8 cellular contexts compared by ENCODE assay signal in genomic region chr2:234981197-234982095, GRCh38. TPM values are rescaled to one million over a fixed set of nuclear protein-coding genes. Genes with fewer than 3 reads are reported as not detected.
DNase-seq lines count a peak whose midpoint lies in the region; ATAC-seq, FAIRE-seq and TF ChIP-seq lines count a peak whose summit lies in the region.

No MANE protein-coding gene starts in this region.

- in situ Hi-C loops in HAP-1 (cut with MboI; ENCODE audit: low sequenced_read_pairs), result no loop called here

- CTCF ChIA-PET in HEK293 (lab: Yijun Ruan, JAX), result interaction anchor here (0.6 to 1.4 kb wide), 3 partner anchors 46 to 292 kb away, joined by 3 to 7 read pairs (median 3); no protein-coding TSS in a partner anchor

- no peak for FAIRE-seq in small intestine (lab: Jason Lieb, UNC)
- FAIRE-seq in GM12892 (lab: Jason Lieb, UNC), result no peak

- DNase-seq in adipocyte (ENCODE audit: low read depth) (peak; percentile 97), hepatocyte (ENCODE audit: low spot score) (peak; percentile 87), small intestine (peak; percentile 68), GM12892 (ENCODE audit: insufficient read length) (no peak), HAP-1 (ENCODE audit: low spot score in 2 of 2) (no peak)

- H3K27me3 ChIP-seq in adipocyte (replicated peaks; ENCODE audit: control insufficient read depth, insufficient read depth, low read length) (no peaks in the 10 kb centered on the region), hepatocyte (no peaks in the 10 kb centered on the region), small intestine (ENCODE audit: control insufficient read depth in 2 of 2, insufficient read depth in 2 of 2, low read length in 2 of 2) (no peaks in the 10 kb centered on the region), HAP-1 (ENCODE audit: low read depth) (no peaks in the 10 kb centered on the region)

- peaks cover 0 to 4% of the 10 kb centered on the region in 2 experiments; a peak in 1 of 3 replicates for H3K36me3 ChIP-seq in HEK293 (ENCODE audit: control insufficient read depth in 2 of 2, insufficient read depth in 1 of 2, low read length in 2 of 2)
- H3K36me3 ChIP-seq in adipocyte (ENCODE audit: control insufficient read depth, insufficient read depth, low read length, severe bottlenecking), result peaks cover 11% of the 10 kb centered on the region
- H3K36me3 ChIP-seq in hepatocyte (replicated peaks; ENCODE audit: insufficient read depth, low read depth), result no peaks in the 10 kb centered on the region
- no peaks in the 10 kb centered on the region for H3K36me3 ChIP-seq in small intestine (ENCODE audit: control insufficient read depth in 2 of 2, insufficient read depth in 2 of 2, low read length in 2 of 2)
- peaks cover 6% of the 10 kb centered on the region; the same call in 1 of the 2 replicates for H3K36me3 ChIP-seq in HAP-1 (replicated peaks)

- peaks cover 19% of the 10 kb centered on the region for H4K20me1 ChIP-seq in hepatocyte (ENCODE audit: insufficient read depth, poor library complexity, severe bottlenecking)

- H3K27ac ChIP-seq in HEK293 (ENCODE audit: extremely low read depth, low read depth, low read length) (peak overlapping the region; percentile 45), hepatocyte (peak overlapping the region; percentile 89), small intestine (ENCODE audit: low read depth in 1 of 2, low read length in 1 of 2) (peak overlapping the region; percentile 30 to 86)

- H3K4me1 ChIP-seq in HEK293 (ENCODE audit: control insufficient read depth, insufficient read depth, low read length) (peaks cover 27% of the 10 kb centered on the region), adipocyte (ENCODE audit: control insufficient read depth, insufficient read depth, low read length) (peaks cover 52% of the 10 kb centered on the region), hepatocyte (ENCODE audit: insufficient read depth) (peaks cover 40% of the 10 kb centered on the region), small intestine (ENCODE audit: control insufficient read depth in 2 of 2, insufficient read depth in 1 of 2, low read depth in 1 of 2, low read length in 1 of 2) (peaks cover 4 to 7% of the 10 kb centered on the region in 2 donors), HAP-1 (no peaks in the 10 kb centered on the region)

- H3K9me2 ChIP-seq in hepatocyte (replicated peaks; ENCODE audit: insufficient read depth), result no peaks in the 10 kb centered on the region

- peak overlapping the region; percentile 77 for H3K9ac ChIP-seq in adipocyte (ENCODE audit: low read length)

- 20% methylated on average over 26 of the region's 26 CpGs for WGBS in hepatocyte (ENCODE audit: low lambda C conversion rate, missing lambda C conversion rate)
- WGBS in small intestine, 3 donors, result 7 to 36% (median 30%) methylated on average over 26 of the region's 26 CpGs

- peaks cover 88% of the 10 kb centered on the region for H3K79me2 ChIP-seq in hepatocyte

- H3K4me3 ChIP-seq in HEK293 (ENCODE audit: low read depth, low read length) (peak overlapping the region; percentile 23), adipocyte (ENCODE audit: low read length) (peak overlapping the region; percentile 49), hepatocyte (no peak overlapping the region), small intestine (ENCODE audit: low read depth in 1 of 2, low read length in 2 of 2) (no peak overlapping the region), HAP-1 (no peak overlapping the region)

- peak overlapping the region; percentile 66 for H3K4me2 ChIP-seq in hepatocyte

- no peak overlapping the region for H2AFZ ChIP-seq in hepatocyte

- no peak for TF ChIP-seq CTCF in HEK293 (tag by site-specific recombination; IDR thresholded peaks at IDR 0.05)
- TF ChIP-seq CTCF in hepatocyte (IDR thresholded peaks at IDR 0.05; ENCODE audit: poor library complexity), result no peak

- no peaks in the 10 kb centered on the region for H3K9me3 ChIP-seq in HEK293 (ENCODE audit: control insufficient read depth, insufficient read depth, low read depth, low read length)
- no peaks in the 10 kb centered on the region for H3K9me3 ChIP-seq in adipocyte (ENCODE audit: control insufficient read depth, low read length)
- no peaks in the 10 kb centered on the region for H3K9me3 ChIP-seq in hepatocyte (ENCODE audit: low read depth)
- H3K9me3 ChIP-seq in small intestine (ENCODE audit: control insufficient read depth, low read depth), result no peaks in the 10 kb centered on the region
- H3K9me3 ChIP-seq in HAP-1, result no peaks in the 10 kb centered on the region

- ATAC-seq in GM21447 (IDR thresholded peaks at IDR 0.05; ENCODE audit: unreplicated experiment) (no peak), GM18873 (IDR thresholded peaks at IDR 0.05; ENCODE audit: low FRiP score, unreplicated experiment) (no peak)

- TF ChIP-seq POLR2A in GM12892 (IDR thresholded peaks at IDR 0.05; ENCODE audit: low read depth, low read length), result no peak

- POLR2A ChIA-PET in HEK293 (lab: Yijun Ruan, JAX), result interaction anchor here (0.5 to 1.8 kb wide), 9 partner anchors 9 to 101 kb away, joined by 3 to 13 read pairs (median 4); no protein-coding TSS in a partner anchor

TF ChIP-seq in HEK293, 187 proteins besides CTCF, POLR2A, EP300 and RAD21 (continues in another document):
- TF ChIP-seq ZNF629 (tag by site-specific recombination; IDR thresholded peaks at IDR 0.05) (peak; percentile 56), ZBTB48 (tag by site-specific recombination; IDR thresholded peaks at IDR 0.05) (peak; percentile 49; the same call in 1 of the 2 replicates), ZIC2 (tag by site-specific recombination; IDR thresholded peaks at IDR 0.05) (peak; percentile 15; the same call in 1 of the 2 replicates), HOXC10 (CRISPR knock-in tag; IDR thresholded peaks at IDR 0.05) (no peak), FEZF1 (tag by site-specific recombination; IDR thresholded peaks at IDR 0.05) (peak; percentile 35; the same call in 1 of the 2 replicates), ZNF221 (tag by site-specific recombination; IDR thresholded peaks at IDR 0.05; ENCODE audit: borderline replicate concordance) (no peak), PRDM10 (tag by site-specific recombination; IDR thresholded peaks at IDR 0.05) (peak; percentile 71), ZNF624 (tag by site-specific recombination; IDR thresholded peaks at IDR 0.05) (no peak), YY1 (tag by site-specific recombination; IDR thresholded peaks at IDR 0.05) (no peak), ZNF580 (tag by site-specific recombination; IDR thresholded peaks at IDR 0.05) (no peak), ZNF148 (tag by site-specific recombination; IDR thresholded peaks at IDR 0.05; ENCODE audit: borderline replicate concordance) (no peak)

RNA-seq across cellular contexts. Expression of gene SH3BP4, which starts 29.6 kb away (rescaled TPM):
- 32.0 and 35.9 TPM in 2 replicates for total RNA-seq in hepatocyte
- 20.3 and 23.3 TPM in 2 replicates for polyA plus RNA-seq in hepatocyte
- 10 to 100 TPM in 1 of 3 donors, 1 to 10 TPM in 2; 3.6 to 36.7 (median 5.1) TPM for polyA plus RNA-seq in small intestine
- polyA plus RNA-seq in GM12892 (2012; ENCODE audit: missing spikeins), result not detected

Comparison
In these comparisons a context has a peak if more than half of its experiments do, and no peak if none do; other contexts are left out.
1. H3K4me3 ChIP-seq: peak in HEK293 (single experiment) and adipocyte (single experiment); none in hepatocyte (single experiment), small intestine (0 of 2) and HAP-1 (single experiment).
2. DNase-seq: peak in adipocyte (single experiment), hepatocyte (single experiment) and small intestine (single experiment); none in GM12892 (single experiment) and HAP-1 (0 of 2).
3. Peak in every context shown above with its lines, with median percentiles within 50 percentile points of each other: H3K27ac ChIP-seq.